ENCODE assay signal across 14 cellular contexts in the genomic region with DNA sequence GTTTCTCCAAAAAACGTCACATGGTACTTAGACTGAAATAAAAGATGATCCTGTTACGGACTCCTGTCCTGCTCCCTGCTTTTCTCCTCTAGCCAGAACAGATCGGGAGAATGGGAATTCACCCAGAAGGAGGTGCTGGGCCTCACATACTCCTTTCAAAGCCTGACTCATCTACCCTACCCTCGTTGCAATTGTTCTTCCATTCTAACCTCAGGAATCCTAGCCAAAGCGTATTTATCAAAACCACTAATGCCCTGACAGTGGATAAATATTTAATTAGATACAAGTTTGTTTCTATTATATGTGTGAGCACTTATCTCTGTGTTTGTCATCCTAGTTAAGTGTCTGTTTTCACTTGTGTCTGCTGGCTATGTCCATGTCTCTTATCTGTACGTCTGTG. TPM values are rescaled to one million over a fixed set of nuclear protein-coding genes. Genes with fewer than 3 reads are reported as not detected.
DNase-seq lines count a peak whose midpoint lies in the region; ATAC-seq and TF ChIP-seq lines count a peak whose summit lies in the region.
"Had no signal": no experiment of that assay in that cellular context is flagged by ENCODE, and none has a peak within 500 bp of the region (broad histone marks: within the 10 kb centered on the region; RNA-seq: fewer than 3 reads in every experiment).

No MANE protein-coding gene starts in this region.

- no peak overlapping the region for H3K18ac ChIP-seq in IMR-90 (ENCODE audit: low read depth, low read length)

- BruUV-seq in IMR-90 (replicated peaks; lab: Mats Ljungman, UMichigan): no TSS peak

- CTCF ChIA-PET in IMR-90 (lab: Yijun Ruan, JAX): interaction anchor here (0.5 to 1.3 kb wide), 2 partner anchors 41 to 51 kb away, joined by 4 read pairs; no protein-coding TSS in a partner anchor

- H3K9me3 ChIP-seq in IMR-90 (ENCODE audit: control insufficient read depth, insufficient read depth, low read length): no peaks in the 10 kb centered on the region
- H3K9me3 ChIP-seq: ascending aorta, lower lobe of right lung, thoracic aorta had no signal

- H2BK5ac ChIP-seq in IMR-90 (ENCODE audit: low read depth, low read length, poor library complexity, severe bottlenecking): no peak overlapping the region

- H4K20me1 ChIP-seq in IMR-90 (ENCODE audit: insufficient read depth, low read length): no peaks in the 10 kb centered on the region

- no peak overlapping the region for H4K5ac ChIP-seq in IMR-90 (ENCODE audit: low read depth, low read length)

- POLR2A ChIA-PET in IMR-90 (lab: Charles Lee; ENCODE audit: unreplicated experiment): no interaction called here

- no peaks in the 10 kb centered on the region for H3K79me1 ChIP-seq in IMR-90 (ENCODE audit: low read depth in 1 of 2, low read length in 2 of 2)

- no peak overlapping the region for H3K9ac ChIP-seq in IMR-90 (ENCODE audit: low read depth, low read length)

- no peak for TF ChIP-seq POLR2A in IMR-90 (IDR thresholded peaks at IDR 0.05; ENCODE audit: low read depth, low read length)

- H3K4me1 ChIP-seq in IMR-90 (ENCODE audit: control insufficient read depth, insufficient read depth, low read length): no peaks in the 10 kb centered on the region; the same call in 1 of the 2 replicates
- H3K4me1 ChIP-seq: ascending aorta, lower lobe of right lung had no signal

- ATAC-seq in IMR-90 (ENCODE audit: low read depth) (peak; percentile 27; the same call in 1 of the 2 replicates), GM21360 (IDR thresholded peaks at IDR 0.05; ENCODE audit: unreplicated experiment) (no peak), GM19328 (IDR thresholded peaks at IDR 0.05; ENCODE audit: unreplicated experiment) (no peak)

- no peak for TF ChIP-seq RAD21 in IMR-90 (IDR thresholded peaks at IDR 0.05; ENCODE audit: low read length)

- no peak overlapping the region for H4K8ac ChIP-seq in IMR-90 (ENCODE audit: low read depth in 2 of 2, low read length in 2 of 2)

- H2AK5ac ChIP-seq in IMR-90 (ENCODE audit: low read depth, low read length): no peak overlapping the region

- no peak overlapping the region for H2BK120ac ChIP-seq in IMR-90 (ENCODE audit: low read depth, low read length)

- no peak overlapping the region for H2AFZ ChIP-seq in IMR-90 (replicated peaks; ENCODE audit: low read length, poor library complexity)

- H2BK20ac ChIP-seq in IMR-90 (ENCODE audit: low read depth, low read length): no peak overlapping the region

- H3K4me2 ChIP-seq in IMR-90 (ENCODE audit: low read depth, low read length): no peak overlapping the region

- H3K27me3 ChIP-seq in IMR-90 (ENCODE audit: control insufficient read depth, insufficient read depth, low read length): peaks cover 48% of the 10 kb centered on the region
- H3K27me3 ChIP-seq: ascending aorta had no signal

- dilution Hi-C loops in IMR-90 (cut with HindIII; ENCODE audit: low sequenced_read_pairs, unreplicated experiment): no loop called here

- intact Hi-C loops in IMR-90 (cut with micrococcal nuclease): loop anchor here (2.0 kb wide), 1 partner anchor 274 kb away; no protein-coding TSS in a partner anchor

- H3K9me1 ChIP-seq in IMR-90 (ENCODE audit: insufficient read depth, low read length): no peaks in the 10 kb centered on the region

- 20% methylated on average over 2 of the region's 6 CpGs; no CpG with 5 or more reads in 1 of the 2 experiments for WGBS in IMR-90 (ENCODE audit: extremely low coverage in 2 of 2, insufficient read length in 1 of 2), 2 experiments

- no peak overlapping the region for H3K4ac ChIP-seq in IMR-90 (ENCODE audit: low read depth, low read length)

- no peak overlapping the region for H4K91ac ChIP-seq in IMR-90 (ENCODE audit: insufficient read depth, low read depth, low read length)

- H3K23ac ChIP-seq in IMR-90 (ENCODE audit: low read depth, low read length): no peak overlapping the region

- no peaks in the 10 kb centered on the region for H3K36me3 ChIP-seq in IMR-90 (ENCODE audit: control insufficient read depth, insufficient read depth, low read length)
- H3K36me3 ChIP-seq: ascending aorta, lower lobe of right lung had no signal

- no peak overlapping the region for H2BK15ac ChIP-seq in IMR-90 (ENCODE audit: low read depth, low read length)

- TF ChIP-seq CTCF in IMR-90 (conservative IDR thresholded peaks at IDR 0.05; ENCODE audit: low read depth, low read length) (no peak), astrocyte of the spinal cord (IDR thresholded peaks at IDR 0.05; ENCODE audit: low read depth, low read length) (no peak)

- DNase-seq in AG20443 (ENCODE audit: low spot score) (peak; percentile 59), IMR-90 (peak; percentile 40), astrocyte of the spinal cord (ENCODE audit: low read depth, low spot score) (peak; percentile 61), kidney glomerular epithelial cell (lab: John Stamatoyannopoulos, UW) (peak; percentile 68), NCI-H2227 treated with DMSO at 0.1 percent for 48 hours (lab: John Stamatoyannopoulos, UW) (no peak)
- DNase-seq in activated T-cell treated with anti-CD3 and anti-CD28 coated beads, Interleukin-2, amount 50 U/mL, for 48 hours: no peak
- DNase-seq: GOT3; lower lobe of right lung; retina; stimulated activated CD4-positive, alpha-beta T cell treated with anti-CD3 and anti-CD28 coated beads, Interleukin-1b, Interleukin-23, amount 100 ng/mL, for 48 hours had no signal

- in situ Hi-C loops in IMR-90 (cut with MboI; ENCODE audit: low sequenced_read_pairs): no loop called here
- in situ Hi-C loops in astrocyte of the spinal cord (cut with HindIII; ENCODE audit: low sequenced_read_pairs): no loop called here

- no peak overlapping the region for H2AK9ac ChIP-seq in IMR-90 (replicated peaks; ENCODE audit: low read depth, low read length, poor library complexity)

- H3K4me3 ChIP-seq in IMR-90 (ENCODE audit: insufficient read depth, low read depth, low read length): no peak overlapping the region
- H3K4me3 ChIP-seq in astrocyte of the spinal cord (ENCODE audit: low read depth, low read length): no peak overlapping the region
- H3K4me3 ChIP-seq: ascending aorta, lower lobe of right lung, thoracic aorta had no signal

- no peak overlapping the region for H3K56ac ChIP-seq in IMR-90 (ENCODE audit: extremely low read depth, insufficient read depth, low read length)

- H3K14ac ChIP-seq in IMR-90 (replicated peaks; ENCODE audit: low read depth, low read length): no peak overlapping the region

- no peak overlapping the region for H3K27ac ChIP-seq in IMR-90 (ENCODE audit: insufficient read depth, low read length)
- H3K27ac ChIP-seq: ascending aorta, lower lobe of right lung, thoracic aorta had no signal

TF ChIP-seq in IMR-90, 13 proteins besides CTCF, POLR2A, EP300 and RAD21:
- TF ChIP-seq MAFK (IDR thresholded peaks at IDR 0.05; ENCODE audit: low read depth, low read length) (no peak), CEBPB (IDR thresholded peaks at IDR 0.05; ENCODE audit: low read depth, low read length) (no peak), MXI1 (IDR thresholded peaks at IDR 0.05; ENCODE audit: borderline replicate concordance, low read depth, low read length) (no peak), SMC3 (IDR thresholded peaks at IDR 0.05; ENCODE audit: low read depth, low read length) (no peak), MAZ (IDR thresholded peaks at IDR 0.05; ENCODE audit: borderline replicate concordance, low read depth, low read length) (no peak), RCOR1 (IDR thresholded peaks at IDR 0.05; ENCODE audit: insufficient replicate concordance, low read length) (no peak)
- TF ChIP-seq, protein P1, sequence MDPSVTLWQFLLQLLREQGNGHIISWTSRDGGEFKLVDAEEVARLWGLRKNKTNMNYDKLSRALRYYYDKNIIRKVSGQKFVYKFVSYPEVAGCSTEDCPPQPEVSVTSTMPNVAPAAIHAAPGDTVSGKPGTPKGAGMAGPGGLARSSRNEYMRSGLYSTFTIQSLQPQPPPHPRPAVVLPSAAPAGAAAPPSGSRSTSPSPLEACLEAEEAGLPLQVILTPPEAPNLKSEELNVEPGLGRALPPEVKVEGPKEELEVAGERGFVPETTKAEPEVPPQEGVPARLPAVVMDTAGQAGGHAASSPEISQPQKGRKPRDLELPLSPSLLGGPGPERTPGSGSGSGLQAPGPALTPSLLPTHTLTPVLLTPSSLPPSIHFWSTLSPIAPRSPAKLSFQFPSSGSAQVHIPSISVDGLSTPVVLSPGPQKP (IDR thresholded peaks at IDR 0.05; ENCODE audit: borderline replicate concordance, low read depth, low read length): no peak

RNA-seq across cellular contexts. Expression of gene ZCWPW1, which starts 21.7 kb away (rescaled TPM):
- 0.56 and 0.72 TPM in 2 replicates for total RNA-seq in IMR-90 (2012; rRNA removed)
- 0.76 and 1.3 TPM in 2 replicates for polyA plus RNA-seq in IMR-90 (2012; rRNA removed)
- 0.37 and 0.51 TPM in 2 replicates for polyA plus RNA-seq in IMR-90 (2012; cell fraction: cytosol; rRNA removed)
- polyA plus RNA-seq in IMR-90 (2012; cell fraction: nucleus; rRNA removed; ENCODE audit: low replicate concordance): 1.3 and 2.5 TPM in 2 replicates
- total RNA-seq: ascending aorta had no signal

RNA-seq across cellular contexts. Expression of gene MEPCE, which starts 22.9 kb away (rescaled TPM):
- 20.3 and 22.9 TPM in 2 replicates for total RNA-seq in IMR-90 (2012; rRNA removed)
- polyA plus RNA-seq in IMR-90 (2012; rRNA removed): 17.6 and 18.2 TPM in 2 replicates
- polyA plus RNA-seq in IMR-90 (2012; cell fraction: cytosol; rRNA removed): 13.7 and 14.6 TPM in 2 replicates
- 23.5 and 26.5 TPM in 2 replicates for polyA plus RNA-seq in IMR-90 (2012; cell fraction: nucleus; rRNA removed; ENCODE audit: low replicate concordance)

RNA-seq across cellular contexts. Expression of gene PPP1R35, which starts 29.5 kb away (rescaled TPM):
- 5.6 and 7.8 TPM in 2 replicates for total RNA-seq in IMR-90 (2012; rRNA removed)
- 25.5 and 36.7 TPM in 2 replicates for polyA plus RNA-seq in IMR-90 (2012; rRNA removed)
- polyA plus RNA-seq in IMR-90 (2012; cell fraction: cytosol; rRNA removed): 19.4 and 32.1 TPM in 2 replicates
- 103 and 138 TPM in 2 replicates for polyA plus RNA-seq in IMR-90 (2012; cell fraction: nucleus; rRNA removed; ENCODE audit: low replicate concordance)

RNA-seq across cellular contexts. Expression of gene PILRA, which starts 33.5 kb away (rescaled TPM):
- not detected in 2 replicates for total RNA-seq in IMR-90 (2012; rRNA removed)
- 0.13 and 0.56 TPM in 2 replicates for polyA plus RNA-seq in IMR-90 (2012; rRNA removed)
- polyA plus RNA-seq in IMR-90 (2012; cell fraction: cytosol; rRNA removed): 0.29 TPM in 1 of 2 replicates, not detected in the other
- 3.6 and 4.6 TPM in 2 replicates for polyA plus RNA-seq in IMR-90 (2012; cell fraction: nucleus; rRNA removed; ENCODE audit: low replicate concordance)

RNA-seq across cellular contexts. Expression of gene PILRB, which starts 48.9 kb away (rescaled TPM):
- total RNA-seq in IMR-90 (2012; rRNA removed): 3.3 and 3.4 TPM in 2 replicates
- 22.1 and 22.2 TPM in 2 replicates for polyA plus RNA-seq in IMR-90 (2012; rRNA removed)
- 7.7 TPM in 2 replicates for polyA plus RNA-seq in IMR-90 (2012; cell fraction: cytosol; rRNA removed)
- polyA plus RNA-seq in IMR-90 (2012; cell fraction: nucleus; rRNA removed; ENCODE audit: low replicate concordance): 142 and 264 TPM in 2 replicates

Comparison
In these comparisons a context has a peak if more than half of its experiments do, and no peak if none do; other contexts are left out.
1. DNase-seq: peak in AG20443 (single experiment), IMR-90 (single experiment), astrocyte of the spinal cord (single experiment) and kidney glomerular epithelial cell (single experiment); none in NCI-H2227 treated with DMSO at 0.1 percent for 48 hours (single experiment) and activated T-cell treated with anti-CD3 and anti-CD28 coated beads, Interleukin-2, amount 50 U/mL, for 48 hours (0 of 2).